Comparison of ENCODE assay signal across 14 cellular contexts in the genomic region with DNA sequence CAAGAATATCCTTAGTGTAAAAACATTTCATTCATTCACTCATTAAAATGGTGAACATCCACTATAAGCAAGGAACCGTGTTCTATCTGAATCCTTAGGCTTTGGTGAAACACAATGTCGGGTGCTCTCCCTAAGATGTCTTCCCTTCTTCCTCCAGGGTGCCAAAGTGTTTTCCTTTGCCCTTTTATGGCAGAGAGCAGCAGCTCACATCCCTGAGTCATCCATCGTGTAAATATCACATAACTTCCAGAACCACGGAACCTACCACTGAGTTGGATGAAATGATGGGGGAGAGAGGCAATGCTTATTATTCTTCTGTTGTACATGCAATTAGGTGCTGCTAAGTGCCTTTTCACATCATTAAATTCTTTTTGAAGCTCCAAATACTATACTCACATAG. TPM values are rescaled to one million over a fixed set of nuclear protein-coding genes. Genes with fewer than 3 reads are reported as not detected.
DNase-seq lines count a peak whose midpoint lies in the region; ATAC-seq, FAIRE-seq and TF ChIP-seq lines count a peak whose summit lies in the region.
"Had no signal": no experiment of that assay in that cellular context is flagged by ENCODE, and none has a peak within 500 bp of the region (broad histone marks: within the 10 kb centered on the region; RNA-seq: fewer than 3 reads in every experiment).

No MANE protein-coding gene starts in this region.

- peak; percentile 59 for DNase-seq in GM03348 (ENCODE audit: low spot score)
- DNase-seq in PC-3: peak; percentile 77
- DNase-seq in endothelial cell of umbilical vein (ENCODE audit: low read depth, low spot score): no peak
- no peak for DNase-seq in osteocyte (ENCODE audit: extremely low spot score, unreplicated experiment)
- DNase-seq in dorsolateral prefrontal cortex: no peak
- no peak for DNase-seq in SK-N-DZ (ENCODE audit: low spot score)
- DNase-seq in activated CD8-positive, alpha-beta memory T cell treated with anti-CD3 and anti-CD28 coated beads for 24 hours: no peak
- DNase-seq: activated CD8-positive, alpha-beta memory T cell treated with anti-CD3 and anti-CD28 coated beads, Interleukin-2, amount 10 ng/mL, durations not matched to agents 7 days and 5 days; activated naive CD8-positive, alpha-beta T cell treated with anti-CD3 and anti-CD28 coated beads, Interleukin-2, amount 50 U/mL, for 24 hours; DMS 273 treated with DMSO at 0.1 percent for 48 hours; Peyer's patch; sigmoid colon; thyroid gland had no signal

- dilution Hi-C loops in endothelial cell of umbilical vein (cut with MboI; ENCODE audit: extremely low pct_ligation_motif_present, low sequenced_read_pairs): no loop called here

- ATAC-seq in PC-3 (peak; percentile 97), GM21526 (IDR thresholded peaks at IDR 0.05; ENCODE audit: low FRiP score, unreplicated experiment) (no peak)
- ATAC-seq: activated CD8-positive, alpha-beta memory T cell treated with anti-CD3 and anti-CD28 coated beads, Interleukin-2, amount 10 ng/mL, durations not matched to agents 7 days and 5 days; activated naive CD8-positive, alpha-beta T cell treated with anti-CD3 and anti-CD28 coated beads, Interleukin-2, amount 50 U/mL, for 24 hours had no signal

- H3K9me3 ChIP-seq in PC-3 (ENCODE audit: low read length): no peaks in the 10 kb centered on the region
- no peaks in the 10 kb centered on the region for H3K9me3 ChIP-seq in endothelial cell of umbilical vein (replicated peaks; ENCODE audit: control insufficient read depth, insufficient read depth, low read length)
- H3K9me3 ChIP-seq: Peyer's patch, sigmoid colon, thyroid gland had no signal

- peaks cover 24% of the 10 kb centered on the region for H3K4me1 Mint-ChIP-seq in osteocyte (ENCODE audit: unreplicated experiment)
- H3K4me1 Mint-ChIP-seq: activated CD8-positive, alpha-beta memory T cell treated with anti-CD3 and anti-CD28 coated beads, Interleukin-2, amount 10 ng/mL, durations not matched to agents 7 days and 5 days; activated naive CD8-positive, alpha-beta T cell treated with anti-CD3 and anti-CD28 coated beads, Interleukin-2, amount 50 U/mL, for 24 hours had no signal

- POLR2A ChIA-PET in PC-3 (lab: Charles Lee; ENCODE audit: unreplicated experiment): interaction anchor here (0.7 kb wide), 1 partner anchor 11 kb away, joined by 4 read pairs; no protein-coding TSS in a partner anchor
- POLR2A ChIA-PET in endothelial cell of umbilical vein (lab: Charles Lee): no interaction called here

- H3K4me3 Mint-ChIP-seq in osteocyte (ENCODE audit: unreplicated experiment): no peak overlapping the region
- H3K4me3 Mint-ChIP-seq: activated CD8-positive, alpha-beta memory T cell treated with anti-CD3 and anti-CD28 coated beads, Interleukin-2, amount 10 ng/mL, durations not matched to agents 7 days and 5 days; activated naive CD8-positive, alpha-beta T cell treated with anti-CD3 and anti-CD28 coated beads, Interleukin-2, amount 50 U/mL, for 24 hours had no signal

- no peaks in the 10 kb centered on the region for H3F3A ChIP-seq in PC-3 (ENCODE audit: low read length, unreplicated experiment)

- H3K27me3 ChIP-seq in PC-3 (ENCODE audit: low read length): no peaks in the 10 kb centered on the region
- peaks cover 4 to 6% of the 10 kb centered on the region in 2 experiments for H3K27me3 ChIP-seq in endothelial cell of umbilical vein (ENCODE audit: control insufficient read depth in 2 of 2, insufficient read depth in 2 of 2, low read length in 2 of 2)
- H3K27me3 ChIP-seq in dorsolateral prefrontal cortex: peaks cover 0 to 9% (median 0%) of the 10 kb centered on the region in 45 donors
- H3K27me3 ChIP-seq: Peyer's patch, sigmoid colon, thyroid gland had no signal

- H3K27me3 Mint-ChIP-seq in osteocyte (ENCODE audit: unreplicated experiment): no peaks in the 10 kb centered on the region

- H3K9ac ChIP-seq in PC-3 (ENCODE audit: low read length) (no peak overlapping the region), endothelial cell of umbilical vein (replicated peaks; ENCODE audit: extremely low read depth, insufficient read depth, low read length) (no peak overlapping the region)

- H3K9me1 ChIP-seq in endothelial cell of umbilical vein (replicated peaks; ENCODE audit: control insufficient read depth, extremely low read depth, insufficient read depth, low read length): no peaks in the 10 kb centered on the region

- H3K4me3 ChIP-seq in PC-3 (ENCODE audit: low read length) (no peak overlapping the region), endothelial cell of umbilical vein (replicated peaks in 1 of 3; ENCODE audit: insufficient read depth in 1 of 3, low read depth in 1 of 3, low read length in 3 of 3) (no peak overlapping the region), dorsolateral prefrontal cortex (no peak overlapping the region)
- H3K4me3 ChIP-seq: Peyer's patch, sigmoid colon, thyroid gland had no signal

- H3K9me3 Mint-ChIP-seq in osteocyte (ENCODE audit: unreplicated experiment): no peaks in the 10 kb centered on the region
- H3K9me3 Mint-ChIP-seq: activated naive CD8-positive, alpha-beta T cell treated with anti-CD3 and anti-CD28 coated beads, Interleukin-2, amount 50 U/mL, for 24 hours had no signal

- intact Hi-C loops in PC-3 (cut with micrococcal nuclease) (loop anchor here (5.0 kb wide), 1 partner anchor 248 kb away; no protein-coding TSS in a partner anchor), endothelial cell of umbilical vein (cut with micrococcal nuclease) (loop anchor here (5.0 kb wide), 1 partner anchor 248 kb away; no protein-coding TSS in a partner anchor), dorsolateral prefrontal cortex (cut with DNase I) (no loop called here)

- peak overlapping the region; percentile 76 for H3K27ac Mint-ChIP-seq in osteocyte (ENCODE audit: unreplicated experiment)
- H3K27ac Mint-ChIP-seq: activated CD8-positive, alpha-beta memory T cell treated with anti-CD3 and anti-CD28 coated beads, Interleukin-2, amount 10 ng/mL, durations not matched to agents 7 days and 5 days; activated naive CD8-positive, alpha-beta T cell treated with anti-CD3 and anti-CD28 coated beads, Interleukin-2, amount 50 U/mL, for 24 hours had no signal

- BruUV-seq in PC-3 (replicated peaks; lab: Mats Ljungman, UMichigan) (no TSS peak), endothelial cell of umbilical vein (replicated peaks; lab: Mats Ljungman, UMichigan) (no TSS peak)

- no peak for TF ChIP-seq CTCF in PC-3 (conservative IDR thresholded peaks at IDR 0.05; ENCODE audit: low read depth, low read length)
- no peak for TF ChIP-seq CTCF in endothelial cell of umbilical vein (IDR thresholded peaks at IDR 0.05; ENCODE audit: extremely low read depth in 1 of 2, insufficient read depth in 1 of 2, low read depth in 1 of 2, low read length in 2 of 2)
- TF ChIP-seq CTCF in osteocyte (IDR thresholded peaks at IDR 0.05): no peak
- no peak for TF ChIP-seq CTCF in dorsolateral prefrontal cortex (IDR thresholded peaks at IDR 0.05 in 54 of 56, conservative IDR thresholded peaks at IDR 0.05 in 2 of 56; ENCODE audit: low read depth in 1 of 56, partially characterized antibody in 56 of 56)

- no peaks in the 10 kb centered on the region for H3K36me3 Mint-ChIP-seq in osteocyte (ENCODE audit: unreplicated experiment)
- H3K36me3 Mint-ChIP-seq: activated CD8-positive, alpha-beta memory T cell treated with anti-CD3 and anti-CD28 coated beads, Interleukin-2, amount 10 ng/mL, durations not matched to agents 7 days and 5 days had no signal

- H3K36me3 ChIP-seq in PC-3 (ENCODE audit: low read depth, low read length) (no peaks in the 10 kb centered on the region), endothelial cell of umbilical vein (ENCODE audit: control insufficient read depth in 2 of 2, extremely low read depth in 1 of 2, insufficient read depth in 2 of 2, low read length in 2 of 2) (no peaks in the 10 kb centered on the region)
- H3K36me3 ChIP-seq: Peyer's patch, sigmoid colon, thyroid gland had no signal

- no peaks in the 10 kb centered on the region for H4K20me1 ChIP-seq in PC-3 (ENCODE audit: low read length)
- no peaks in the 10 kb centered on the region for H4K20me1 ChIP-seq in endothelial cell of umbilical vein (replicated peaks; ENCODE audit: control insufficient read depth, extremely low read depth, insufficient read depth, low read length)

- CTCF ChIA-PET in PC-3 (lab: Charles Lee): interaction anchor here (1.1 kb wide), 1 partner anchor 201 kb away, joined by 3 read pairs; no protein-coding TSS in a partner anchor
- CTCF ChIA-PET in endothelial cell of umbilical vein (lab: Charles Lee): interaction anchor here (0.7 to 2.2 kb wide), 3 partner anchors 10 to 1302 kb away, joined by 3 to 8 read pairs (median 3); no protein-coding TSS in a partner anchor

- FAIRE-seq in endothelial cell of umbilical vein (lab: Jason Lieb, UNC): no peak

- peak overlapping the region; percentile 35 for H3K4me2 ChIP-seq in PC-3 (ENCODE audit: low read length)
- H3K4me2 ChIP-seq in endothelial cell of umbilical vein (ENCODE audit: insufficient read depth, low read length): no peak overlapping the region

- H3K4me1 ChIP-seq in PC-3 (ENCODE audit: insufficient read depth, low read length) (peaks cover 9% of the 10 kb centered on the region), endothelial cell of umbilical vein (ENCODE audit: control insufficient read depth, extremely low read depth, insufficient read depth, low read length) (peaks cover 15% of the 10 kb centered on the region)
- H3K4me1 ChIP-seq: Peyer's patch, thyroid gland had no signal

- H3K27ac ChIP-seq in PC-3 (ENCODE audit: low read length) (no peak overlapping the region), endothelial cell of umbilical vein (ENCODE audit: insufficient read depth, low read depth, low read length) (no peak overlapping the region), dorsolateral prefrontal cortex (no peak overlapping the region)
- H3K27ac ChIP-seq: Peyer's patch, thyroid gland had no signal

- no peak for TF ChIP-seq POLR2A in endothelial cell of umbilical vein (IDR thresholded peaks at IDR 0.05; ENCODE audit: low read depth, low read length)

- H3K79me2 ChIP-seq in PC-3 (ENCODE audit: low read length) (no peaks in the 10 kb centered on the region), endothelial cell of umbilical vein (ENCODE audit: control insufficient read depth, insufficient read depth, low read length) (no peaks in the 10 kb centered on the region)

- no peaks in the 10 kb centered on the region for H3K9me2 ChIP-seq in PC-3 (replicated peaks; ENCODE audit: low read length)

- H2AFZ ChIP-seq in PC-3 (ENCODE audit: low read length): peak overlapping the region; percentile 75
- peak overlapping the region; percentile 81 for H2AFZ ChIP-seq in endothelial cell of umbilical vein (ENCODE audit: low read depth, low read length)

RNA-seq across cellular contexts. Expression of a gene that starts 50.2 kb away (rescaled TPM):
- under 0.01 and 0.11 TPM in 2 replicates for total RNA-seq in PC-3 (2014; rRNA removed)
- not detected in 2 replicates for total RNA-seq in endothelial cell of umbilical vein
- not detected in 2 replicates for polyA plus RNA-seq in endothelial cell of umbilical vein
- 0.01 TPM in 1 of 2 replicates, not detected in the other for polyA plus RNA-seq in endothelial cell of umbilical vein (2011; cell fraction: cytosol; rRNA removed)
- polyA plus RNA-seq in endothelial cell of umbilical vein (2011; cell fraction: nucleus; rRNA removed): not detected in 2 replicates
- 0.49 TPM in 1 of 2 replicates, not detected in the other for polyA plus RNA-seq in endothelial cell of umbilical vein (2012)
- 0.02 and 0.04 TPM in 2 replicates for polyA minus RNA-seq in endothelial cell of umbilical vein
- polyA minus RNA-seq in endothelial cell of umbilical vein (2011; cell fraction: cytosol; rRNA and poly(A)+ RNA removed): not detected
- not detected in 2 replicates for polyA minus RNA-seq in endothelial cell of umbilical vein (2011; cell fraction: nucleus; rRNA and poly(A)+ RNA removed)
- total RNA-seq in osteocyte: not detected in 2 replicates
- 1 to 10 TPM in 4 of 120 experiments, under 1 TPM in 62, not detected in 54; 0.03 to 2.0 (median 0.33) TPM for total RNA-seq in dorsolateral prefrontal cortex
- 0.03 TPM in 1 of 2 replicates, not detected in the other for polyA plus RNA-seq in SK-N-DZ (2014; cell fraction: cytosol; rRNA removed)
- 0.06 TPM in 1 of 2 replicates, not detected in the other for polyA plus RNA-seq in SK-N-DZ (2014; cell fraction: nucleus; rRNA removed)
- total RNA-seq: sigmoid colon had no signal

RNA-seq across cellular contexts. Expression of a gene that starts 58.0 kb away (rescaled TPM):
- 3.6 and 11.5 TPM in 2 replicates for total RNA-seq in PC-3 (2014; rRNA removed)
- total RNA-seq in endothelial cell of umbilical vein: 19.4 and 20.4 TPM in 2 replicates
- 29.4 and 37.5 TPM in 2 replicates for polyA plus RNA-seq in endothelial cell of umbilical vein
- polyA plus RNA-seq in endothelial cell of umbilical vein (2011; cell fraction: cytosol; rRNA removed): 19.8 and 19.9 TPM in 2 replicates
- polyA plus RNA-seq in endothelial cell of umbilical vein (2011; cell fraction: nucleus; rRNA removed): 5.8 and 8.4 TPM in 2 replicates
- 34.4 and 48.5 TPM in 2 replicates for polyA plus RNA-seq in endothelial cell of umbilical vein (2012)
- 44.5 and 52.5 TPM in 2 replicates for polyA minus RNA-seq in endothelial cell of umbilical vein
- 7.2 TPM for polyA minus RNA-seq in endothelial cell of umbilical vein (2011; cell fraction: cytosol; rRNA and poly(A)+ RNA removed)
- polyA minus RNA-seq in endothelial cell of umbilical vein (2011; cell fraction: nucleus; rRNA and poly(A)+ RNA removed): 5.2 and 5.6 TPM in 2 replicates
- total RNA-seq in osteocyte: 24.8 and 25.2 TPM in 2 replicates
- 10 to 100 TPM in 5 of 120 experiments, 1 to 10 TPM in 115; 1.5 to 14.0 (median 5.4) TPM for total RNA-seq in dorsolateral prefrontal cortex
- polyA plus RNA-seq in SK-N-DZ (2014; cell fraction: cytosol; rRNA removed): 9.4 and 10.8 TPM in 2 replicates
- polyA plus RNA-seq in SK-N-DZ (2014; cell fraction: nucleus; rRNA removed): 2.4 and 4.8 TPM in 2 replicates

Comparison
In these comparisons a context has a peak if more than half of its experiments do, and no peak if none do; other contexts are left out.
1. DNase-seq: peak in GM03348 (single experiment) and PC-3 (single experiment); none in endothelial cell of umbilical vein (single experiment), osteocyte (single experiment), dorsolateral prefrontal cortex (0 of 10), SK-N-DZ (single experiment) and activated CD8-positive, alpha-beta memory T cell treated with anti-CD3 and anti-CD28 coated beads for 24 hours (single experiment).
2. intact Hi-C loops: an anchor here in PC-3 (5.0 kb wide) and endothelial cell of umbilical vein (5.0 kb wide); none called in dorsolateral prefrontal cortex.